In the genomic region with DNA sequence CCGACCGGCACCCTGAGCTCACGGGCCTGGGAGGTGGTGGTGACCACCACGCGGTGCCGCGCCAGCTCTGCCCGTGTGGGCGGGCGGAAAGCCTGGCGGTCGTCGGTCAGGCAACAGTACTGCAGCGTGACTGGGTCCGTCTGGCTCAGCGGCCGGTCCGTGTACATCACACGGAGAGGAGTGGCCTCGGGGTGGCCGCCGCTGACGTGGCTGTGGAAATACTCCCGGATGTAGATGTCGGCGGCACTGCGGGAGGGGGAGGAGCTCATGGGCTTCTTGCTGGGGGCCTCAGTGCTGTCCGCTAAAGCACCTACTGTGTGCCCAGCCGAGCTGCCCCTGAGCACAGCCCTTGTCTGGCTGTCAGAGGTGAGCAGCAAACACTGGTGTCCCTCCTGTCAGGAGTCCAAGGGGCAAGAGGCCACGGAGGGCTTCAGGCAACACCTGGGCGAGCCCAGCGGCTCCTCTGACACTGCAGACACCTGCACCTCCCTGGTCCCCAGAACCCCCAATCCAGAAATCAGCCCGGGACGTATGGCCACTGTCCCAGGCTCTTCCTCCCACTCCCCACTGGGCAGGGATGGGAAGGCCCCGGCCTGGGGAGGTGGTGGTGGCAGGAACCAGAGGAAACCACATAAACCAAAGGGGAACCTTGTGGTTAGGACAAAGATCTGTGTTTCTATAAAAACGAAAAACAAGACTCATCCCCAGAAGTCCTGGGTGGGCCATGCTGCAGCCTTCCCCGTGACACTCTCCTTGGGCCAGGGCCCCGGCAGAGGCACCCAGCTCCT, we compare ENCODE assay signal across 9 cellular contexts. TPM values are rescaled to one million over a fixed set of nuclear protein-coding genes. Genes with fewer than 3 reads are reported as not detected.
DNase-seq lines count a peak whose midpoint lies in the region; ATAC-seq and TF ChIP-seq lines count a peak whose summit lies in the region.
"Had no signal": no experiment of that assay in that cellular context is flagged by ENCODE, and none has a peak within 500 bp of the region (broad histone marks: within the 10 kb centered on the region; RNA-seq: fewer than 3 reads in every experiment).

No MANE protein-coding gene starts in this region.

- peaks cover 23% of the 10 kb centered on the region for H3K4me1 ChIP-seq in effector memory CD4-positive, alpha-beta T cell (ENCODE audit: control insufficient read depth, insufficient read depth, low read length, poor library complexity, severe bottlenecking)

- H3K4me3 Mint-ChIP-seq in T-helper 2 cell treated with Interferon-gamma antibody and Interleukin-4, amounts not matched to agents 5 μg/mL and 100 μg/mL, for 36 hours: peak overlapping the region; percentile 77
- no peak overlapping the region for H3K4me3 Mint-ChIP-seq in endothelial cell (ENCODE audit: unreplicated experiment)
- H3K4me3 Mint-ChIP-seq in progenitor cell of endocrine pancreas (ENCODE audit: low read depth): no peak overlapping the region

- ATAC-seq in GM18511 (IDR thresholded peaks at IDR 0.05; ENCODE audit: unreplicated experiment): peak; percentile 81
- peak; percentile 62 for ATAC-seq in HG02970 (IDR thresholded peaks at IDR 0.05; ENCODE audit: low FRiP score, unreplicated experiment)

- no peak overlapping the region for H3K27ac ChIP-seq in effector memory CD4-positive, alpha-beta T cell (ENCODE audit: insufficient read depth, low read length, poor library complexity, severe bottlenecking)
- H3K27ac ChIP-seq: cardiac muscle cell had no signal

- H3K27ac Mint-ChIP-seq in T-helper 2 cell treated with Interferon-gamma antibody and Interleukin-4, amounts not matched to agents 5 μg/mL and 100 μg/mL, for 36 hours: no peak overlapping the region
- H3K27ac Mint-ChIP-seq in endothelial cell (ENCODE audit: unreplicated experiment) (no peak overlapping the region), progenitor cell of endocrine pancreas (no peak overlapping the region)

- H3K9me3 Mint-ChIP-seq in T-helper 2 cell treated with Interferon-gamma antibody and Interleukin-4, amounts not matched to agents 5 μg/mL and 100 μg/mL, for 36 hours: no peaks in the 10 kb centered on the region
- H3K9me3 Mint-ChIP-seq in endothelial cell (ENCODE audit: unreplicated experiment) (no peaks in the 10 kb centered on the region), progenitor cell of endocrine pancreas (ENCODE audit: low read depth) (no peaks in the 10 kb centered on the region)

- H3K27me3 Mint-ChIP-seq in T-helper 2 cell treated with Interferon-gamma antibody and Interleukin-4, amounts not matched to agents 5 μg/mL and 100 μg/mL, for 36 hours (ENCODE audit: low read depth): peaks cover 4% of the 10 kb centered on the region
- H3K27me3 Mint-ChIP-seq in endothelial cell (ENCODE audit: unreplicated experiment) (peaks cover 3% of the 10 kb centered on the region), progenitor cell of endocrine pancreas (no peaks in the 10 kb centered on the region)

- no peaks in the 10 kb centered on the region for H3K27me3 ChIP-seq in effector memory CD4-positive, alpha-beta T cell (replicated peaks; ENCODE audit: control insufficient read depth, insufficient read depth, low read length, poor library complexity, severe bottlenecking)
- H3K27me3 ChIP-seq: cardiac muscle cell had no signal

- peak; percentile 69 for DNase-seq in T-helper 2 cell treated with Interferon-gamma antibody and Interleukin-4, amounts not matched to agents 5 μg/mL and 100 μg/mL, for 36 hours (ENCODE audit: low spot score)
- DNase-seq in effector memory CD4-positive, alpha-beta T cell: peak; percentile 29 to 50 (median 45)
- DNase-seq in stimulated activated naive CD4-positive, alpha-beta T cell (lab: John Stamatoyannopoulos, UW): peak in 5 of 6 experiments; percentile 10 to 66 (median 31)
- DNase-seq in endothelial cell (ENCODE audit: low spot score) (no peak), progenitor cell of endocrine pancreas (ENCODE audit: low spot score, unreplicated experiment) (no peak), H4 (ENCODE audit: low spot score) (no peak)

- peaks cover 29% of the 10 kb centered on the region for H3K36me3 ChIP-seq in effector memory CD4-positive, alpha-beta T cell (ENCODE audit: control insufficient read depth, insufficient read depth, low read length)
- H3K36me3 ChIP-seq: cardiac muscle cell had no signal

- peaks cover 10% of the 10 kb centered on the region for H3K4me1 Mint-ChIP-seq in T-helper 2 cell treated with Interferon-gamma antibody and Interleukin-4, amounts not matched to agents 5 μg/mL and 100 μg/mL, for 36 hours (ENCODE audit: low read depth)
- H3K4me1 Mint-ChIP-seq in endothelial cell (ENCODE audit: unreplicated experiment): no peaks in the 10 kb centered on the region
- no peaks in the 10 kb centered on the region for H3K4me1 Mint-ChIP-seq in progenitor cell of endocrine pancreas (ENCODE audit: low read depth)

- H3K36me3 Mint-ChIP-seq in T-helper 2 cell treated with Interferon-gamma antibody and Interleukin-4, amounts not matched to agents 5 μg/mL and 100 μg/mL, for 36 hours (ENCODE audit: low read depth): peaks cover 6% of the 10 kb centered on the region
- H3K36me3 Mint-ChIP-seq in endothelial cell (ENCODE audit: low read depth, unreplicated experiment) (no peaks in the 10 kb centered on the region), progenitor cell of endocrine pancreas (ENCODE audit: insufficient read depth) (no peaks in the 10 kb centered on the region)

- no peaks in the 10 kb centered on the region for H3K9me3 ChIP-seq in effector memory CD4-positive, alpha-beta T cell (ENCODE audit: control insufficient read depth, low read length)

- H3K4me3 ChIP-seq in effector memory CD4-positive, alpha-beta T cell (ENCODE audit: insufficient read depth, low read depth, low read length, poor library complexity, severe bottlenecking): peak overlapping the region; percentile 53
- H3K4me3 ChIP-seq: cardiac muscle cell had no signal

- TF ChIP-seq CTCF in endothelial cell (IDR thresholded peaks at IDR 0.05; ENCODE audit: unreplicated experiment) (no peak), progenitor cell of endocrine pancreas (IDR thresholded peaks at IDR 0.05; ENCODE audit: unreplicated experiment) (no peak)

RNA-seq across cellular contexts. Expression of gene HELZ2, which starts 6.5 kb away (rescaled TPM):
- total RNA-seq in endothelial cell (ENCODE audit: unreplicated experiment) (15.3 TPM), progenitor cell of endocrine pancreas (19.3 and 21.6 TPM in 2 replicates)
- total RNA-seq in H4 (2014; rRNA removed; shearing (Covaris generic)): 12.3 and 23.2 TPM in 2 replicates

RNA-seq across cellular contexts. Expression of gene FNDC11, which starts 13.6 kb away (rescaled TPM):
- total RNA-seq in endothelial cell (ENCODE audit: unreplicated experiment) (1.3 TPM), progenitor cell of endocrine pancreas (1.9 and 2.6 TPM in 2 replicates)
- not detected in 2 replicates for total RNA-seq in H4 (2014; rRNA removed; shearing (Covaris generic))

RNA-seq across cellular contexts. Expression of gene SRMS, which starts 20.0 kb away (rescaled TPM):
- total RNA-seq in endothelial cell (ENCODE audit: unreplicated experiment) (not detected), progenitor cell of endocrine pancreas (not detected in 2 replicates)
- total RNA-seq in H4 (2014; rRNA removed; shearing (Covaris generic)): not detected in 2 replicates
- total RNA-seq: cardiac muscle cell had no signal

RNA-seq across cellular contexts. Expression of gene PTK6, which starts 30.4 kb away (rescaled TPM):
- total RNA-seq in endothelial cell (ENCODE audit: unreplicated experiment) (not detected), progenitor cell of endocrine pancreas (0.29 and 0.31 TPM in 2 replicates)
- total RNA-seq in H4 (2014; rRNA removed; shearing (Covaris generic)): not detected in 2 replicates
- total RNA-seq: cardiac muscle cell had no signal

RNA-seq across cellular contexts. Expression of gene PPDPF, which starts 47.0 kb away (rescaled TPM):
- total RNA-seq in endothelial cell (ENCODE audit: unreplicated experiment): 151 TPM
- 340 and 374 TPM in 2 replicates for total RNA-seq in progenitor cell of endocrine pancreas
- 93.2 and 126 TPM in 2 replicates for total RNA-seq in H4 (2014; rRNA removed; shearing (Covaris generic))

Comparison
In these comparisons a context has a peak if more than half of its experiments do, and no peak if none do; other contexts are left out.
1. DNase-seq: peak in T-helper 2 cell treated with Interferon-gamma antibody and Interleukin-4, amounts not matched to agents 5 μg/mL and 100 μg/mL, for 36 hours (single experiment), effector memory CD4-positive, alpha-beta T cell (3 of 3) and stimulated activated naive CD4-positive, alpha-beta T cell (5 of 6); none in endothelial cell (single experiment), progenitor cell of endocrine pancreas (single experiment) and H4 (single experiment).